In genomic region chr1:107776898-107777663, GRCh38 we compare ENCODE assay signal across 10 cellular contexts.
DNase-seq lines count a peak whose midpoint lies in the region; ATAC-seq and TF ChIP-seq lines count a peak whose summit lies in the region.
"Had no signal": no experiment of that assay in that cellular context is flagged by ENCODE, and none has a peak within 500 bp of the region (broad histone marks: within the 10 kb centered on the region; RNA-seq: fewer than 3 reads in every experiment).

No MANE protein-coding gene starts in this region.

- H3K27me3 ChIP-seq in GM23248 (replicated peaks; ENCODE audit: insufficient read depth) (no peaks in the 10 kb centered on the region; the same call in 1 of the 2 replicates), body of pancreas (no peaks in the 10 kb centered on the region)
- H3K27me3 ChIP-seq: brain microvascular endothelial cell, upper lobe of left lung had no signal

- H3K9me3 ChIP-seq in GM23248 (ENCODE audit: low read depth) = no peaks in the 10 kb centered on the region
- H3K9me3 ChIP-seq in body of pancreas = no peaks in the 10 kb centered on the region
- H3K9me3 ChIP-seq: upper lobe of left lung had no signal

- no peaks in the 10 kb centered on the region for H3K9me2 ChIP-seq in GM23248 (ENCODE audit: insufficient read depth)

- peak; percentile 85 for ATAC-seq in GM19395 (IDR thresholded peaks at IDR 0.05; ENCODE audit: unreplicated experiment)
- peak; percentile 86 for ATAC-seq in HG03064 (IDR thresholded peaks at IDR 0.05; ENCODE audit: low read depth, unreplicated experiment)
- ATAC-seq in body of pancreas = no peak

- intact Hi-C loops in body of pancreas (cut with DNase I) = no loop called here

- H3K79me2 ChIP-seq in GM23248 (ENCODE audit: insufficient read depth) = no peaks in the 10 kb centered on the region

- H3K4me1 ChIP-seq in GM23248 (ENCODE audit: insufficient read depth) (no peaks in the 10 kb centered on the region), body of pancreas (no peaks in the 10 kb centered on the region)

- no peak overlapping the region for H2AFZ ChIP-seq in GM23248

- no peak overlapping the region for H3K4me2 ChIP-seq in GM23248 (ENCODE audit: unreplicated experiment)

- in situ Hi-C loops in GM23248 (cut with MboI) = no loop called here

- CTCF ChIA-PET in GM10248 (lab: Yijun Ruan, JAX) = interaction anchor here (1.2 to 20.0 kb wide), 3 partner anchors 17 to 350 kb away, joined by 3 to 509 read pairs (median 3); no protein-coding TSS in a partner anchor
- CTCF ChIA-PET in RWPE1 (lab: Yijun Ruan, JAX) = interaction anchor here (9.4 kb wide), 1 partner anchor 348 kb away, joined by 108 read pairs; no protein-coding TSS in a partner anchor

- H3K4me3 ChIP-seq in GM23248 (no peak overlapping the region), body of pancreas (no peak overlapping the region)
- H3K4me3 ChIP-seq: upper lobe of left lung had no signal

- no peaks in the 10 kb centered on the region for H3F3A ChIP-seq in GM23248 (ENCODE audit: insufficient read depth)

- no peak for TF ChIP-seq POLR2A in body of pancreas (IDR thresholded peaks at IDR 0.05)

- TF ChIP-seq CTCF in GM10248 (IDR thresholded peaks at IDR 0.05; ENCODE audit: control extremely low read depth, extremely low read depth, low read depth, missing control alignments) (no peak), body of pancreas (IDR thresholded peaks at IDR 0.05) (no peak), RWPE1 (conservative IDR thresholded peaks at IDR 0.05; ENCODE audit: low read depth) (no peak)

- no peaks in the 10 kb centered on the region for H4K20me1 ChIP-seq in GM23248 (ENCODE audit: insufficient read depth)

- H3K36me3 ChIP-seq in GM23248 (ENCODE audit: low read depth) (no peaks in the 10 kb centered on the region), body of pancreas (replicated peaks in 1 of 2; ENCODE audit: insufficient read depth in 1 of 2, low read depth in 2 of 2) (no peaks in the 10 kb centered on the region)
- H3K36me3 ChIP-seq: brain microvascular endothelial cell, upper lobe of left lung had no signal

- 65 to 73% methylated on average over 4 of the region's 4 CpGs for WGBS in GM23248 (ENCODE audit: low coverage in 1 of 2, low lambda C conversion rate in 2 of 2, missing lambda C conversion rate in 2 of 2), 2 experiments
- 49 to 57% methylated on average over 4 of the region's 4 CpGs for WGBS in body of pancreas, 2 donors

- peak; percentile 46 for DNase-seq in GM10248 (ENCODE audit: extremely low spot score)
- peak; percentile 87 for DNase-seq in NCI-H69 (lab: John Stamatoyannopoulos, UW)
- DNase-seq in GM23248 = no peak
- no peak for DNase-seq in HT-29 (ENCODE audit: low spot score)
- DNase-seq in body of pancreas = no peak
- DNase-seq in RWPE1 (ENCODE audit: low spot score) = no peak
- DNase-seq: brain microvascular endothelial cell, upper lobe of left lung had no signal

- H3K27ac ChIP-seq in GM23248 (no peak overlapping the region), body of pancreas (no peak overlapping the region), RWPE1 (no peak overlapping the region)
- H3K27ac ChIP-seq: brain microvascular endothelial cell, upper lobe of left lung had no signal

- no peak overlapping the region for H3K9ac ChIP-seq in GM23248

- POLR2A ChIA-PET in GM10248 (lab: Yijun Ruan, JAX) = no interaction called here
- POLR2A ChIA-PET in RWPE1 (lab: Yijun Ruan, JAX; ENCODE audit: low non-redundant PET) = no interaction called here

Comparison
In these comparisons a context has a peak if more than half of its experiments do, and no peak if none do; other contexts are left out.
1. DNase-seq: peak in GM10248 (single experiment) and NCI-H69 (single experiment); none in GM23248 (single experiment), HT-29 (single experiment), body of pancreas (0 of 4) and RWPE1 (single experiment).